Comparison of ENCODE assay signal across 11 cellular contexts in the genomic region with DNA sequence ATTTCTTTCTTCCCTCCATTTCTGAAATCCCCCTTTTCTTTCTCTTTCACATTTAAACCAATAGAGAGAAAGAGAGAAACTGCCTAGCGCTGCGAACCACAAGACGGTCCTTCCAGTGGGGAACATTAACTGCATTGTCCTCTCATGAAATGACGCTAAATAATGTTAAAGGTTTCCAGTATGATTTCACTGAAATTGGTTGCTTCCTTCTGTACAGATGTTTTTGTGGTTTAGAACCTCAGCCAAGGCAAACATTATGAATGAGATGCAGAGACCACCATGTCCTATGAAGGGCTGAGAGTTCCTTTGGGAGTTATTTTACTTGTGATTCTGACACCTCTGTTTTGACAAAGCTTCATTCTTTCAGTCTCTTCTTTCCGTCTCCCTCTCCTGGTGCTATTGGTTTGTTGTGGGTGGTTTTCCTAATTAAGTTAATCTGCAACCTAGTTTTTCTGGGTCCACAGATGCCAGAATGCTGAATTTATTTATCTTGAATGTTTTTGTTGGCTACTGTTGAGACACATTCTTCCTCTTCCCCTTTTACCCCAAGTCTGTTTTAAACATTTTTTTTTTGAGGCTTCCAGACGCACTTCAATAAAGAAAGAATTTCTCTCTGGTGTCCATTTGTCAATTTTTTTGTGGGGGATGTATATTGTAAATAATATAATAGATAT. TPM values are rescaled to one million over a fixed set of nuclear protein-coding genes. Genes with fewer than 3 reads are reported as not detected.
DNase-seq lines count a peak whose midpoint lies in the region; ATAC-seq, FAIRE-seq and TF ChIP-seq lines count a peak whose summit lies in the region.
"Had no signal": no experiment of that assay in that cellular context is flagged by ENCODE, and none has a peak within 500 bp of the region (broad histone marks: within the 10 kb centered on the region; RNA-seq: fewer than 3 reads in every experiment).

No MANE protein-coding gene starts in this region.

- H3K4me1 Mint-ChIP-seq in activated CD8-positive, alpha-beta T cell treated with anti-CD3 and anti-CD28 coated beads for 36 hours (ENCODE audit: low read depth) = peaks cover 12% of the 10 kb centered on the region
- H3K4me1 Mint-ChIP-seq in activated CD8-positive, alpha-beta T cell treated with anti-CD3 and anti-CD28 coated beads, Interleukin-2, amount 10 ng/mL, durations not matched to agents 7 days and 5 days (ENCODE audit: low read depth) = peaks cover 23% of the 10 kb centered on the region

- no peak for FAIRE-seq in H54 (lab: Jason Lieb, UNC)

- CTCF ChIA-PET in activated CD8-positive, alpha-beta T cell treated with anti-CD3 and anti-CD28 coated beads for 36 hours (lab: Charles Lee) = interaction anchor here (1.5 kb wide), 1 partner anchor 149 kb away, joined by 3 read pairs; no protein-coding TSS in a partner anchor
- CTCF ChIA-PET in activated CD8-positive, alpha-beta T cell treated with anti-CD3 and anti-CD28 coated beads, Interleukin-2, amount 10 ng/mL, durations not matched to agents 7 days and 5 days (lab: Charles Lee) = interaction anchor here (1.0 to 1.1 kb wide), 2 partner anchors 17 to 149 kb away, joined by 3 read pairs; no protein-coding TSS in a partner anchor

- TF ChIP-seq POLR2A in uterus (IDR thresholded peaks at IDR 0.05) = no peak
- no peak for TF ChIP-seq POLR2A in H54 (IDR thresholded peaks at IDR 0.05; ENCODE audit: low read depth, low read length)

- H3K27me3 ChIP-seq in uterus = no peaks in the 10 kb centered on the region

- no peak overlapping the region for H3K4me3 ChIP-seq in uterus

- peak overlapping the region; percentile 28 for H3K4me3 Mint-ChIP-seq in activated CD8-positive, alpha-beta T cell treated with anti-CD3 and anti-CD28 coated beads for 36 hours
- no peak overlapping the region for H3K4me3 Mint-ChIP-seq in activated CD8-positive, alpha-beta T cell treated with anti-CD3 and anti-CD28 coated beads, Interleukin-2, amount 10 ng/mL, durations not matched to agents 7 days and 5 days

- peak overlapping the region; percentile 63 to 84 for H3K27ac ChIP-seq in uterus

- no peak for DNase-seq in activated CD8-positive, alpha-beta T cell treated with anti-CD3 and anti-CD28 coated beads for 36 hours
- no peak for DNase-seq in activated CD8-positive, alpha-beta T cell treated with anti-CD3 and anti-CD28 coated beads, Interleukin-2, amount 10 ng/mL, durations not matched to agents 7 days and 5 days
- DNase-seq in fibroblast of the conjunctiva (ENCODE audit: low read depth) (peak; percentile 63), non-pigmented ciliary epithelial cell (ENCODE audit: low read depth) (peak; percentile 34), uterus (no peak), NCI-H1417 treated with DMSO at 0.1 percent for 48 hours (lab: John Stamatoyannopoulos, UW) (no peak), H54 (ENCODE audit: insufficient read length, low spot score) (no peak), NCI-H146 (lab: John Stamatoyannopoulos, UW) (no peak)
- DNase-seq: NCI-H1105 treated with DMSO at 0.1 percent for 48 hours; stimulated activated CD8-positive, alpha-beta memory T cell treated with anti-CD3 and anti-CD28 coated beads, Interleukin-4, amount 100 ng/mL, for 48 hours had no signal

- H3K27ac Mint-ChIP-seq in activated CD8-positive, alpha-beta T cell treated with anti-CD3 and anti-CD28 coated beads for 36 hours = no peak overlapping the region
- H3K27ac Mint-ChIP-seq in activated CD8-positive, alpha-beta T cell treated with anti-CD3 and anti-CD28 coated beads, Interleukin-2, amount 10 ng/mL, durations not matched to agents 7 days and 5 days = no peak overlapping the region

- H3K4me1 ChIP-seq in uterus = peaks cover 12 to 16% of the 10 kb centered on the region in 2 donors

- no peaks in the 10 kb centered on the region for H3K36me3 ChIP-seq in uterus

- H3K9me3 ChIP-seq in uterus = no peaks in the 10 kb centered on the region

- no peak for ATAC-seq in activated CD8-positive, alpha-beta T cell treated with anti-CD3 and anti-CD28 coated beads for 36 hours
- no peak for ATAC-seq in activated CD8-positive, alpha-beta T cell treated with anti-CD3 and anti-CD28 coated beads, Interleukin-2, amount 10 ng/mL, durations not matched to agents 7 days and 5 days
- ATAC-seq: esophagus mucosa had no signal

- POLR2A ChIA-PET in activated CD8-positive, alpha-beta T cell treated with anti-CD3 and anti-CD28 coated beads for 36 hours (lab: Charles Lee) = no interaction called here
- POLR2A ChIA-PET in activated CD8-positive, alpha-beta T cell treated with anti-CD3 and anti-CD28 coated beads, Interleukin-2, amount 10 ng/mL, durations not matched to agents 7 days and 5 days (lab: Charles Lee) = interaction anchor here (0.6 kb wide), 1 partner anchor 61 kb away, joined by 3 read pairs; no protein-coding TSS in a partner anchor

- no peak for TF ChIP-seq CTCF in activated CD8-positive, alpha-beta T cell treated with anti-CD3 and anti-CD28 coated beads for 36 hours (IDR thresholded peaks at IDR 0.05)
- no peak for TF ChIP-seq CTCF in uterus (IDR thresholded peaks at IDR 0.05)

- H3K36me3 Mint-ChIP-seq in activated CD8-positive, alpha-beta T cell treated with anti-CD3 and anti-CD28 coated beads for 36 hours (ENCODE audit: low read depth) = no peaks in the 10 kb centered on the region
- H3K36me3 Mint-ChIP-seq in activated CD8-positive, alpha-beta T cell treated with anti-CD3 and anti-CD28 coated beads, Interleukin-2, amount 10 ng/mL, durations not matched to agents 7 days and 5 days (ENCODE audit: low read depth) = peaks cover 3% of the 10 kb centered on the region

- H3K27me3 Mint-ChIP-seq in activated CD8-positive, alpha-beta T cell treated with anti-CD3 and anti-CD28 coated beads for 36 hours = peaks cover 14% of the 10 kb centered on the region
- H3K27me3 Mint-ChIP-seq in activated CD8-positive, alpha-beta T cell treated with anti-CD3 and anti-CD28 coated beads, Interleukin-2, amount 10 ng/mL, durations not matched to agents 7 days and 5 days (ENCODE audit: low read depth) = peaks cover 62% of the 10 kb centered on the region

- no peaks in the 10 kb centered on the region for H3K9me3 Mint-ChIP-seq in activated CD8-positive, alpha-beta T cell treated with anti-CD3 and anti-CD28 coated beads for 36 hours
- H3K9me3 Mint-ChIP-seq in activated CD8-positive, alpha-beta T cell treated with anti-CD3 and anti-CD28 coated beads, Interleukin-2, amount 10 ng/mL, durations not matched to agents 7 days and 5 days (ENCODE audit: insufficient read depth) = no peaks in the 10 kb centered on the region

- intact Hi-C loops in activated CD8-positive, alpha-beta T cell treated with anti-CD3 and anti-CD28 coated beads for 36 hours (cut with micrococcal nuclease) = no loop called here
- intact Hi-C loops in uterus (cut with DNase I; ENCODE audit: low total_unique reads) = no loop called here

RNA-seq across cellular contexts. Expression of a gene that starts 52.0 kb away (rescaled TPM):
- total RNA-seq in activated CD8-positive, alpha-beta T cell treated with anti-CD3 and anti-CD28 coated beads for 36 hours = 10 to 100 TPM in 1 of 2 experiments, 1 to 10 TPM in 1; 9.5 to 10.1 TPM
- 10 to 100 TPM; 16.3 to 16.4 TPM for total RNA-seq in activated CD8-positive, alpha-beta T cell treated with anti-CD3 and anti-CD28 coated beads, Interleukin-2, amount 10 ng/mL, durations not matched to agents 7 days and 5 days
- 100 to 1,000 TPM in 3 of 4 donors, 10 to 100 TPM in 1; 25.5 to 302 (median 151) TPM for total RNA-seq in uterus

Comparison
In these comparisons a context has a peak if more than half of its experiments do, and no peak if none do; other contexts are left out.
1. DNase-seq: peak in fibroblast of the conjunctiva (single experiment) and non-pigmented ciliary epithelial cell (single experiment); none in activated CD8-positive, alpha-beta T cell treated with anti-CD3 and anti-CD28 coated beads for 36 hours (single experiment), activated CD8-positive, alpha-beta T cell treated with anti-CD3 and anti-CD28 coated beads, Interleukin-2, amount 10 ng/mL, durations not matched to agents 7 days and 5 days (single experiment), uterus (0 of 2), NCI-H1417 treated with DMSO at 0.1 percent for 48 hours (single experiment), H54 (single experiment) and NCI-H146 (single experiment).